In genomic region chr1:1040004-1040991, GRCh38 we compare ENCODE assay signal across 1 cellular context.
TF ChIP-seq lines count a peak whose summit lies in the region.

No MANE protein-coding gene starts in this region.

TF ChIP-seq in K562, 482 proteins besides CTCF, POLR2A, EP300 and RAD21 (continued from another document and continues in another):
- TF ChIP-seq, protein P1, sequence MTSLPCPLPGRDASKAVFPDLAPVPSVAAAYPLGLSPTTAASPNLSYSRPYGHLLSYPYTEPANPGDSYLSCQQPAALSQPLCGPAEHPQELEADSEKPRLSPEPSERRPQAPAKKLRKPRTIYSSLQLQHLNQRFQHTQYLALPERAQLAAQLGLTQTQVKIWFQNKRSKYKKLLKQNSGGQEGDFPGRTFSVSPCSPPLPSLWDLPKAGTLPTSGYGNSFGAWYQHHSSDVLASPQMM (CRISPR knock-in tag; IDR thresholded peaks at IDR 0.05): no peak
- TF ChIP-seq ZFPM2 (CRISPR knock-in tag; IDR thresholded peaks at IDR 0.05) (no peak), KLF13 (tag; IDR thresholded peaks at IDR 0.05; ENCODE audit: borderline replicate concordance, low read depth) (peak; percentile 72; the same call in 1 of the 2 replicates), CBFB (CRISPR knock-in tag; IDR thresholded peaks at IDR 0.05) (0 out of 2 replicates have a peak, but pooled peaks have one; percentile 43), CHD1 (IDR thresholded peaks at IDR 0.05; ENCODE audit: low read length) (no peak), ZBTB43 (CRISPR knock-in tag; IDR thresholded peaks at IDR 0.05) (no peak), MCM3 (IDR thresholded peaks at IDR 0.05) (no peak), EHMT2 (IDR thresholded peaks at IDR 0.05) (no peak), ZBTB49 (CRISPR knock-in tag; IDR thresholded peaks at IDR 0.05; ENCODE audit: borderline replicate concordance) (no peak), ARID1B (IDR thresholded peaks at IDR 0.05) (no peak), TFAM (CRISPR knock-in tag; conservative IDR thresholded peaks at IDR 0.05) (no peak), BCL6 (CRISPR knock-in tag; IDR thresholded peaks at IDR 0.05) (no peak), FOS (IDR thresholded peaks at IDR 0.05; ENCODE audit: extremely low read depth, insufficient read length) (no peak), PTTG1 (tag; IDR thresholded peaks at IDR 0.05; ENCODE audit: low read depth) (no peak), CREB1 (IDR thresholded peaks at IDR 0.05) (peak; percentile 44; the same call in 1 of the 2 replicates), CREB1 (CRISPR knock-in tag; IDR thresholded peaks at IDR 0.05) (0 out of 2 replicates have a peak, but pooled peaks have one; percentile 13), U2AF1 (optimal IDR thresholded peaks at IDR 0.05; ENCODE audit: low read depth, low read length) (peak; percentile 48), SNRNP70 (optimal IDR thresholded peaks at IDR 0.05; ENCODE audit: low read depth, low read length) (no peak), MAFK (IDR thresholded peaks at IDR 0.05; ENCODE audit: low read length) (no peak), ZNF644 (tag; IDR thresholded peaks at IDR 0.05; ENCODE audit: low read depth) (no peak), CBX2 (IDR thresholded peaks at IDR 0.05; ENCODE audit: insufficient read depth, low read length, poor library complexity, severe bottlenecking) (no peak), SLC30A9 (CRISPR knock-in tag; IDR thresholded peaks at IDR 0.05) (no peak), ZNF274 (IDR thresholded peaks at IDR 0.05; ENCODE audit: borderline replicate concordance, low read depth, low read length) (no peak), JUN (IDR thresholded peaks at IDR 0.05; ENCODE audit: borderline replicate concordance, low read depth, low read length) (peak; percentile 29; the same call in 1 of the 2 replicates), JUN (CRISPR knock-in tag; IDR thresholded peaks at IDR 0.05; ENCODE audit: borderline replicate concordance) (no peak), NR2C2 (CRISPR knock-in tag; IDR thresholded peaks at IDR 0.05) (no peak), NR2C2 (tag; IDR thresholded peaks at IDR 0.05) (no peak), ZBTB5 (IDR thresholded peaks at IDR 0.05) (no peak), OTX1 (CRISPR knock-in tag; IDR thresholded peaks at IDR 0.05) (no peak), CC2D1A (IDR thresholded peaks at IDR 0.05) (no peak), ZSCAN32 (CRISPR knock-in tag; IDR thresholded peaks at IDR 0.05) (no peak), GATA2 (CRISPR knock-in tag; IDR thresholded peaks at IDR 0.05) (no peak), TEAD4 (IDR thresholded peaks at IDR 0.05; ENCODE audit: low read length) (0 out of 2 replicates have a peak, but pooled peaks have one; percentile 14), TEAD4 (CRISPR knock-in tag; IDR thresholded peaks at IDR 0.05; ENCODE audit: borderline replicate concordance) (no peak), AFF4 (CRISPR knock-in tag; IDR thresholded peaks at IDR 0.05) (no peak), ZNF778 (CRISPR knock-in tag; IDR thresholded peaks at IDR 0.05) (no peak), RFX7 (CRISPR knock-in tag; IDR thresholded peaks at IDR 0.05) (no peak), POU5F1 (IDR thresholded peaks at IDR 0.05; ENCODE audit: borderline replicate concordance, low read depth, low read length, partially characterized antibody) (no peak), FOXK2 (conservative IDR thresholded peaks at IDR 0.05 in 1 of 2, IDR thresholded peaks at IDR 0.05 in 1 of 2; ENCODE audit: low read depth in 2 of 2) (no peak)
- TF ChIP-seq, protein P2, sequence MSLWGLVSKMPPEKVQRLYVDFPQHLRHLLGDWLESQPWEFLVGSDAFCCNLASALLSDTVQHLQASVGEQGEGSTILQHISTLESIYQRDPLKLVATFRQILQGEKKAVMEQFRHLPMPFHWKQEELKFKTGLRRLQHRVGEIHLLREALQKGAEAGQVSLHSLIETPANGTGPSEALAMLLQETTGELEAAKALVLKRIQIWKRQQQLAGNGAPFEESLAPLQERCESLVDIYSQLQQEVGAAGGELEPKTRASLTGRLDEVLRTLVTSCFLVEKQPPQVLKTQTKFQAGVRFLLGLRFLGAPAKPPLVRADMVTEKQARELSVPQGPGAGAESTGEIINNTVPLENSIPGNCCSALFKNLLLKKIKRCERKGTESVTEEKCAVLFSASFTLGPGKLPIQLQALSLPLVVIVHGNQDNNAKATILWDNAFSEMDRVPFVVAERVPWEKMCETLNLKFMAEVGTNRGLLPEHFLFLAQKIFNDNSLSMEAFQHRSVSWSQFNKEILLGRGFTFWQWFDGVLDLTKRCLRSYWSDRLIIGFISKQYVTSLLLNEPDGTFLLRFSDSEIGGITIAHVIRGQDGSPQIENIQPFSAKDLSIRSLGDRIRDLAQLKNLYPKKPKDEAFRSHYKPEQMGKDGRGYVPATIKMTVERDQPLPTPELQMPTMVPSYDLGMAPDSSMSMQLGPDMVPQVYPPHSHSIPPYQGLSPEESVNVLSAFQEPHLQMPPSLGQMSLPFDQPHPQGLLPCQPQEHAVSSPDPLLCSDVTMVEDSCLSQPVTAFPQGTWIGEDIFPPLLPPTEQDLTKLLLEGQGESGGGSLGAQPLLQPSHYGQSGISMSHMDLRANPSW (CRISPR knock-in tag; IDR thresholded peaks at IDR 0.05): no peak
- TF ChIP-seq, protein P3, sequence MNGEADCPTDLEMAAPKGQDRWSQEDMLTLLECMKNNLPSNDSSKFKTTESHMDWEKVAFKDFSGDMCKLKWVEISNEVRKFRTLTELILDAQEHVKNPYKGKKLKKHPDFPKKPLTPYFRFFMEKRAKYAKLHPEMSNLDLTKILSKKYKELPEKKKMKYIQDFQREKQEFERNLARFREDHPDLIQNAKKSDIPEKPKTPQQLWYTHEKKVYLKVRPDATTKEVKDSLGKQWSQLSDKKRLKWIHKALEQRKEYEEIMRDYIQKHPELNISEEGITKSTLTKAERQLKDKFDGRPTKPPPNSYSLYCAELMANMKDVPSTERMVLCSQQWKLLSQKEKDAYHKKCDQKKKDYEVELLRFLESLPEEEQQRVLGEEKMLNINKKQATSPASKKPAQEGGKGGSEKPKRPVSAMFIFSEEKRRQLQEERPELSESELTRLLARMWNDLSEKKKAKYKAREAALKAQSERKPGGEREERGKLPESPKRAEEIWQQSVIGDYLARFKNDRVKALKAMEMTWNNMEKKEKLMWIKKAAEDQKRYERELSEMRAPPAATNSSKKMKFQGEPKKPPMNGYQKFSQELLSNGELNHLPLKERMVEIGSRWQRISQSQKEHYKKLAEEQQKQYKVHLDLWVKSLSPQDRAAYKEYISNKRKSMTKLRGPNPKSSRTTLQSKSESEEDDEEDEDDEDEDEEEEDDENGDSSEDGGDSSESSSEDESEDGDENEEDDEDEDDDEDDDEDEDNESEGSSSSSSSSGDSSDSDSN (IDR thresholded peaks at IDR 0.05; ENCODE audit: borderline replicate concordance in 1 of 2, low read depth in 2 of 2, low read length in 2 of 2): peak; percentile 62 to 63; a peak in 1 of 4 replicates
- TF ChIP-seq, protein P4, sequence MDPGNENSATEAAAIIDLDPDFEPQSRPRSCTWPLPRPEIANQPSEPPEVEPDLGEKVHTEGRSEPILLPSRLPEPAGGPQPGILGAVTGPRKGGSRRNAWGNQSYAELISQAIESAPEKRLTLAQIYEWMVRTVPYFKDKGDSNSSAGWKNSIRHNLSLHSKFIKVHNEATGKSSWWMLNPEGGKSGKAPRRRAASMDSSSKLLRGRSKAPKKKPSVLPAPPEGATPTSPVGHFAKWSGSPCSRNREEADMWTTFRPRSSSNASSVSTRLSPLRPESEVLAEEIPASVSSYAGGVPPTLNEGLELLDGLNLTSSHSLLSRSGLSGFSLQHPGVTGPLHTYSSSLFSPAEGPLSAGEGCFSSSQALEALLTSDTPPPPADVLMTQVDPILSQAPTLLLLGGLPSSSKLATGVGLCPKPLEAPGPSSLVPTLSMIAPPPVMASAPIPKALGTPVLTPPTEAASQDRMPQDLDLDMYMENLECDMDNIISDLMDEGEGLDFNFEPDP (CRISPR knock-in tag; IDR thresholded peaks at IDR 0.05): peak; percentile 31; the same call in 1 of the 2 replicates
- TF ChIP-seq, protein P5, sequence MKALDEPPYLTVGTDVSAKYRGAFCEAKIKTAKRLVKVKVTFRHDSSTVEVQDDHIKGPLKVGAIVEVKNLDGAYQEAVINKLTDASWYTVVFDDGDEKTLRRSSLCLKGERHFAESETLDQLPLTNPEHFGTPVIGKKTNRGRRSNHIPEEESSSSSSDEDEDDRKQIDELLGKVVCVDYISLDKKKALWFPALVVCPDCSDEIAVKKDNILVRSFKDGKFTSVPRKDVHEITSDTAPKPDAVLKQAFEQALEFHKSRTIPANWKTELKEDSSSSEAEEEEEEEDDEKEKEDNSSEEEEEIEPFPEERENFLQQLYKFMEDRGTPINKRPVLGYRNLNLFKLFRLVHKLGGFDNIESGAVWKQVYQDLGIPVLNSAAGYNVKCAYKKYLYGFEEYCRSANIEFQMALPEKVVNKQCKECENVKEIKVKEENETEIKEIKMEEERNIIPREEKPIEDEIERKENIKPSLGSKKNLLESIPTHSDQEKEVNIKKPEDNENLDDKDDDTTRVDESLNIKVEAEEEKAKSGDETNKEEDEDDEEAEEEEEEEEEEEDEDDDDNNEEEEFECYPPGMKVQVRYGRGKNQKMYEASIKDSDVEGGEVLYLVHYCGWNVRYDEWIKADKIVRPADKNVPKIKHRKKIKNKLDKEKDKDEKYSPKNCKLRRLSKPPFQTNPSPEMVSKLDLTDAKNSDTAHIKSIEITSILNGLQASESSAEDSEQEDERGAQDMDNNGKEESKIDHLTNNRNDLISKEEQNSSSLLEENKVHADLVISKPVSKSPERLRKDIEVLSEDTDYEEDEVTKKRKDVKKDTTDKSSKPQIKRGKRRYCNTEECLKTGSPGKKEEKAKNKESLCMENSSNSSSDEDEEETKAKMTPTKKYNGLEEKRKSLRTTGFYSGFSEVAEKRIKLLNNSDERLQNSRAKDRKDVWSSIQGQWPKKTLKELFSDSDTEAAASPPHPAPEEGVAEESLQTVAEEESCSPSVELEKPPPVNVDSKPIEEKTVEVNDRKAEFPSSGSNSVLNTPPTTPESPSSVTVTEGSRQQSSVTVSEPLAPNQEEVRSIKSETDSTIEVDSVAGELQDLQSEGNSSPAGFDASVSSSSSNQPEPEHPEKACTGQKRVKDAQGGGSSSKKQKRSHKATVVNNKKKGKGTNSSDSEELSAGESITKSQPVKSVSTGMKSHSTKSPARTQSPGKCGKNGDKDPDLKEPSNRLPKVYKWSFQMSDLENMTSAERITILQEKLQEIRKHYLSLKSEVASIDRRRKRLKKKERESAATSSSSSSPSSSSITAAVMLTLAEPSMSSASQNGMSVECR (CRISPR knock-in tag; IDR thresholded peaks at IDR 0.05): 0 out of 2 replicates have a peak, but pooled peaks have one; percentile 22
